13 cellular contexts compared by ENCODE assay signal in genomic region chr21:38460171-38460742, GRCh38. TPM values are rescaled to one million over a fixed set of nuclear protein-coding genes. Genes with fewer than 3 reads are reported as not detected.
DNase-seq lines count a peak whose midpoint lies in the region; ATAC-seq and TF ChIP-seq lines count a peak whose summit lies in the region.
"Had no signal": no experiment of that assay in that cellular context is flagged by ENCODE, and none has a peak within 500 bp of the region (broad histone marks: within the 10 kb centered on the region; RNA-seq: fewer than 3 reads in every experiment).

No MANE protein-coding gene starts in this region.

- TF ChIP-seq POLR2A in suprapubic skin (IDR thresholded peaks at IDR 0.05) = no peak

- peak; percentile 57 for DNase-seq in astrocyte of the cerebellum (ENCODE audit: low read depth)
- no peak for DNase-seq in left ventricle myocardium superior
- DNase-seq in stromal cell of bone marrow (ENCODE audit: low read depth) = peak; percentile 56
- no peak for DNase-seq in activated gamma-delta T cell treated with Interleukin-2 at 50 U/mL for 16 hours
- DNase-seq in suprapubic skin (ENCODE audit: low spot score in 2 of 2) = no peak
- DNase-seq: activated CD8-positive, alpha-beta memory T cell treated with anti-CD3 and anti-CD28 coated beads, Interleukin-2, amount 50 U/mL, for 48 hours; Calu3; caudate nucleus; NCI-H1417 had no signal

- no peaks in the 10 kb centered on the region for H3K27me3 ChIP-seq in suprapubic skin

- TF ChIP-seq EP300 in Ishikawa (IDR thresholded peaks at IDR 0.05; ENCODE audit: borderline replicate concordance) (no peak), suprapubic skin (IDR thresholded peaks at IDR 0.05) (no peak)

- in situ Hi-C loops in astrocyte of the cerebellum (cut with HindIII; ENCODE audit: low sequenced_read_pairs) = no loop called here

- H3K27ac ChIP-seq in suprapubic skin = no peak overlapping the region

- H3K9me3 ChIP-seq in suprapubic skin = no peaks in the 10 kb centered on the region

- no peak for TF ChIP-seq CTCF in astrocyte of the cerebellum (IDR thresholded peaks at IDR 0.05; ENCODE audit: low read depth, low read length, missing control alignments)
- TF ChIP-seq CTCF in suprapubic skin (IDR thresholded peaks at IDR 0.05) = no peak

- WGBS in suprapubic skin = 69% methylated on average over 6 of the region's 6 CpGs

- TF ChIP-seq RAD21 in Ishikawa (IDR thresholded peaks at IDR 0.05; ENCODE audit: low read depth) = no peak

- H3K36me3 ChIP-seq in suprapubic skin = no peaks in the 10 kb centered on the region

- peak; percentile 29 for ATAC-seq in left ventricle myocardium superior
- no peak for ATAC-seq in GM19351 (IDR thresholded peaks at IDR 0.05; ENCODE audit: unreplicated experiment)
- ATAC-seq in GM21423 (IDR thresholded peaks at IDR 0.05; ENCODE audit: unreplicated experiment) = no peak

- H3K4me1 ChIP-seq in suprapubic skin = no peaks in the 10 kb centered on the region

- intact Hi-C loops in left ventricle myocardium superior (cut with micrococcal nuclease) = no loop called here

- H3K4me3 ChIP-seq in astrocyte of the cerebellum (ENCODE audit: low read depth, low read length) = no peak overlapping the region
- H3K4me3 ChIP-seq in suprapubic skin = no peak overlapping the region

TF ChIP-seq in Ishikawa, 13 proteins besides CTCF, POLR2A, EP300 and RAD21:
- TF ChIP-seq NFIC (IDR thresholded peaks at IDR 0.05) (peak; percentile 25; the same call in 1 of the 2 replicates), CREB1 (IDR thresholded peaks at IDR 0.05; ENCODE audit: low read depth) (no peak)

RNA-seq across cellular contexts. Expression of gene ERG, which starts 38.0 kb away (rescaled TPM):
- 19.3 TPM for total RNA-seq in left ventricle myocardium superior
- 10 to 100 TPM in 1 of 4 donors, 1 to 10 TPM in 3; 3.3 to 10.1 (median 6.3) TPM for total RNA-seq in suprapubic skin
- total RNA-seq: Calu3, progenitor cell of endocrine pancreas had no signal

Comparison
In these comparisons a context has a peak if more than half of its experiments do, and no peak if none do; other contexts are left out.
1. DNase-seq: peak in astrocyte of the cerebellum (single experiment) and stromal cell of bone marrow (single experiment); none in left ventricle myocardium superior (single experiment), activated gamma-delta T cell treated with Interleukin-2 at 50 U/mL for 16 hours (single experiment) and suprapubic skin (0 of 2).